ENCODE assay signal across 15 cellular contexts in genomic region chr2:68383778-68384177, GRCh38. TPM values are rescaled to one million over a fixed set of nuclear protein-coding genes. Genes with fewer than 3 reads are reported as not detected.
"Had no signal": no experiment of that assay in that cellular context is flagged by ENCODE, and none has a peak within 500 bp of the region (broad histone marks: within the 10 kb centered on the region; RNA-seq: fewer than 3 reads in every experiment).

No MANE protein-coding gene starts in this region.

- FAIRE-seq: astrocyte, islet of Langerhans, pancreas, urothelium cell line had no signal

- H3K4me3 Mint-ChIP-seq: activated CD4-positive, alpha-beta T cell treated with anti-CD3 and anti-CD28 coated beads for 36 hours; activated naive CD4-positive, alpha-beta T cell treated with anti-CD3 and anti-CD28 coated beads for 36 hours had no signal

- H3K27me3 ChIP-seq: esophagus squamous epithelium, heart left ventricle, pancreas, stomach had no signal

- H3K4me1 ChIP-seq: pancreas had no signal

- H3K9me3 ChIP-seq: esophagus squamous epithelium, heart left ventricle, pancreas, stomach had no signal

- DNase-seq: activated CD4-positive, alpha-beta T cell treated with anti-CD3 and anti-CD28 coated beads for 36 hours; activated CD8-positive, alpha-beta memory T cell treated with anti-CD3 and anti-CD28 coated beads for 24 hours; activated naive CD4-positive, alpha-beta T cell treated with anti-CD3 and anti-CD28 coated beads for 36 hours; esophagus squamous epithelium; foreskin fibroblast; heart left ventricle; pancreas; stimulated activated CD4-positive, alpha-beta T cell treated with anti-CD3 and anti-CD28 coated beads, Interleukin-2, amount 100 ng/mL, for 48 hours; stimulated activated CD8-positive, alpha-beta memory T cell treated with anti-CD3 and anti-CD28 coated beads, Interleukin-4, amount 100 ng/mL, for 48 hours; stomach; T1000 had no signal

- H3K36me3 ChIP-seq: esophagus squamous epithelium, pancreas had no signal

- H3K27ac ChIP-seq: esophagus squamous epithelium, pancreas, stomach, VCaP had no signal

- H3K27ac Mint-ChIP-seq: activated CD4-positive, alpha-beta T cell treated with anti-CD3 and anti-CD28 coated beads for 36 hours; activated naive CD4-positive, alpha-beta T cell treated with anti-CD3 and anti-CD28 coated beads for 36 hours had no signal

- H3K9me3 Mint-ChIP-seq: activated naive CD4-positive, alpha-beta T cell treated with anti-CD3 and anti-CD28 coated beads for 36 hours had no signal

- H3K4me3 ChIP-seq: esophagus squamous epithelium, heart left ventricle, pancreas, stomach had no signal

RNA-seq across cellular contexts. Expression of gene PLEK, which starts 18.7 kb away (rescaled TPM):
- total RNA-seq: astrocyte had no signal
